In the genomic region with DNA sequence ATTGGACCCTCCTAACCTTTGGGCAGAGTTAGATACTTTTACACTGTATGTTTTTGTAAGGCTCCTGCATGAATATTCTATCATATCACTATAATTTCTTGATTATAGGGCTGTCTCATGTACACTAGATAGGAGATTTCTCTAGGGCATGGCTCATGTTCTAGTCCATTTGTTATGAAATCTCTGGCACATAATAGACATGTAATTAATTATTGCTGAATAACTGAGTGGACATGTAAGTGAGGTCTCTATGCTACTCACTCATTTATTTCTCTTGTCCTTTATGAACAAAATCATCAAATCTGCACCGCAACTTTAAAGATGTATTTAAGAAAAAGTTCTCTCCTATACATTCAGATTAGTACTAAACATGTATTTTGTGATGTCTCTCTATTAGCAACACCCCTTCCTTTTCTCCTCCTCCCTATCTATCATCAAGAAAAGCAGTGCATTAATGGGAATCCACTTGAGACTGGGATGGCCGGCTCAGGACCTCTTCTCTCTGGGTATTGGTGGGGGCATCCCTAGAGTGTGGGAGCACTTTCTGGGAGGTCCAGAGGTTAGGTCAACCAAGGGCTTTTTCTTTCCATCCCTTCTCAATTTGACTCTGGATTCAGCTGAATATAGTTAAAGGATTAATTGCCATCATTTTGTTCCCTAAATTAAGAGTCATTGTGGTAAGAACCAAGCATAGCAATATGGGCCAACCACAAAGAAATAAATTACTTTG, we compare ENCODE assay signal across 1 cellular context.
TF ChIP-seq lines count a peak whose summit lies in the region.

No MANE protein-coding gene starts in this region.

TF ChIP-seq in endothelial cell of umbilical vein, 7 proteins besides CTCF, POLR2A, EP300 and RAD21 (continued from another document):
- TF ChIP-seq, protein P1, sequence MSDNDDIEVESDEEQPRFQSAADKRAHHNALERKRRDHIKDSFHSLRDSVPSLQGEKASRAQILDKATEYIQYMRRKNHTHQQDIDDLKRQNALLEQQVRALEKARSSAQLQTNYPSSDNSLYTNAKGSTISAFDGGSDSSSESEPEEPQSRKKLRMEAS (IDR thresholded peaks at IDR 0.05; ENCODE audit: insufficient read depth, insufficient read length) = no peak
